8 cellular contexts compared by ENCODE assay signal in genomic region chr3:131794766-131795381, GRCh38.
DNase-seq lines count a peak whose midpoint lies in the region; ATAC-seq, FAIRE-seq and TF ChIP-seq lines count a peak whose summit lies in the region.

No MANE protein-coding gene starts in this region.

- intact Hi-C loops in ascending aorta (cut with DNase I): loop anchor here (1.0 to 5.0 kb wide), 2 partner anchors 234 to 387 kb away; no protein-coding TSS in a partner anchor
- intact Hi-C loops in gastrocnemius medialis (cut with DNase I; ENCODE audit: low total_unique reads): no loop called here

- H3K27ac ChIP-seq in ascending aorta (no peak overlapping the region), gastrocnemius medialis (no peak overlapping the region)
- H3K27ac ChIP-seq in effector memory CD4-positive, alpha-beta T cell (ENCODE audit: insufficient read depth, low read length, poor library complexity, severe bottlenecking): no peak overlapping the region

- H3K4me1 ChIP-seq in ascending aorta (no peaks in the 10 kb centered on the region), gastrocnemius medialis (no peaks in the 10 kb centered on the region)
- no peaks in the 10 kb centered on the region for H3K4me1 ChIP-seq in effector memory CD4-positive, alpha-beta T cell (ENCODE audit: control insufficient read depth, insufficient read depth, low read length, poor library complexity, severe bottlenecking)

- TF ChIP-seq POLR2A in gastrocnemius medialis (IDR thresholded peaks at IDR 0.05): no peak

- H3K9me3 ChIP-seq in ascending aorta (no peaks in the 10 kb centered on the region), gastrocnemius medialis (no peaks in the 10 kb centered on the region)
- no peaks in the 10 kb centered on the region for H3K9me3 ChIP-seq in effector memory CD4-positive, alpha-beta T cell (ENCODE audit: control insufficient read depth, low read length)

- ATAC-seq in GM18858 (IDR thresholded peaks at IDR 0.05; ENCODE audit: unreplicated experiment) (peak; percentile 46), HG03066 (IDR thresholded peaks at IDR 0.05; ENCODE audit: low read depth, unreplicated experiment) (peak; percentile 70), gastrocnemius medialis (peak in 1 of 2 donors; percentile 54)

- peak; percentile 79 for TF ChIP-seq CTCF in D721Med (IDR thresholded peaks at IDR 0.05; ENCODE audit: insufficient read depth, missing control alignments)
- TF ChIP-seq CTCF in ascending aorta (IDR thresholded peaks at IDR 0.05): peak; percentile 34 to 87 (median 64)
- TF ChIP-seq CTCF in gastrocnemius medialis (IDR thresholded peaks at IDR 0.05 in 4 of 5, conservative IDR thresholded peaks at IDR 0.05 in 1 of 5): peak in 3 of 5 experiments; percentile 42 to 62 (median 53)

- in situ Hi-C loops in gastrocnemius medialis (cut with MboI; ENCODE audit: low sequenced_read_pairs in 4 of 4): loop anchor here in 1 of 4 donors (10.0 kb wide), 1 partner anchor 230 kb away; no protein-coding TSS in a partner anchor

- H3K27me3 ChIP-seq in ascending aorta (no peaks in the 10 kb centered on the region), gastrocnemius medialis (no peaks in the 10 kb centered on the region)
- H3K27me3 ChIP-seq in effector memory CD4-positive, alpha-beta T cell (replicated peaks; ENCODE audit: control insufficient read depth, insufficient read depth, low read length, poor library complexity, severe bottlenecking): no peaks in the 10 kb centered on the region

- no peak for DNase-seq in D721Med (ENCODE audit: insufficient read length, low spot score)
- peak; percentile 70 for DNase-seq in NCI-H2196 (lab: John Stamatoyannopoulos, UW; ENCODE audit: unreplicated experiment)
- DNase-seq in ascending aorta (ENCODE audit: low spot score in 2 of 2): no peak
- DNase-seq in hepatic stellate cell (ENCODE audit: low spot score): peak; percentile 32
- DNase-seq in gastrocnemius medialis: no peak
- DNase-seq in effector memory CD4-positive, alpha-beta T cell: no peak

- H3K4me3 ChIP-seq in ascending aorta (no peak overlapping the region), gastrocnemius medialis (no peak overlapping the region)
- H3K4me3 ChIP-seq in effector memory CD4-positive, alpha-beta T cell (ENCODE audit: insufficient read depth, low read depth, low read length, poor library complexity, severe bottlenecking): no peak overlapping the region

- FAIRE-seq in D721Med (lab: Jason Lieb, UNC): peak; percentile 72

- no peaks in the 10 kb centered on the region for H3K36me3 ChIP-seq in ascending aorta
- no peaks in the 10 kb centered on the region for H3K36me3 ChIP-seq in gastrocnemius medialis
- H3K36me3 ChIP-seq in effector memory CD4-positive, alpha-beta T cell (ENCODE audit: control insufficient read depth, insufficient read depth, low read length): no peaks in the 10 kb centered on the region

Comparison
In these comparisons a context has a peak if more than half of its experiments do, and no peak if none do; other contexts are left out.
1. DNase-seq: peak in NCI-H2196 (single experiment) and hepatic stellate cell (single experiment); none in D721Med (single experiment), ascending aorta (0 of 2), gastrocnemius medialis (0 of 2) and effector memory CD4-positive, alpha-beta T cell (0 of 3).
2. Peak in every context shown above with its lines, with median percentiles within 50 percentile points of each other: CTCF ChIP-seq.